ENCODE assay signal across 32 cellular contexts in the genomic region with DNA sequence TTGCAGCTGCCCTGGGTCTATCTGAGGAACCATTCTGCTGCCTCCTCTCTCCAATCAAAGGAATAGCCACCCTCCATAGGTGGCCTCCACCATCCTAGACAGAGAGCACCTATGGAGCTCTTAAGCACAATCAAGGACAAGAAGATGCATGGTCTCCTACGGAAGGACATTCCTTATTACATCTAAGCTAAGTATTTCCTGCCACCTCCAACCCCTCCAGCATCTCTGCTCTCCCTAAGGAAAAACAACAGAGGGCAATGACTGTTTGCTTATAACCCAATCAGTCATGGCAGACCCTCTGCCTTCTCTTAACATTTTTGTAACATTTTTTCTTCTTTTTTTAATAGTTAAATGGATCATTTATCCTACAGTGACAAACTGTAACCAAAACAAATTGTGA. TPM values are rescaled to one million over a fixed set of nuclear protein-coding genes. Genes with fewer than 3 reads are reported as not detected.
"Had no signal": no experiment of that assay in that cellular context is flagged by ENCODE, and none has a peak within 500 bp of the region (broad histone marks: within the 10 kb centered on the region; RNA-seq: fewer than 3 reads in every experiment).

No MANE protein-coding gene starts in this region.

- H2AFZ ChIP-seq: neural progenitor cell, parathyroid adenoma had no signal

- H3K9me3 ChIP-seq: colonic mucosa, esophagus squamous epithelium, lower lobe of right lung, mucosa of descending colon, prostate gland, spleen, thoracic aorta, tibial nerve, vagina had no signal

- H3K4me3 ChIP-seq: colonic mucosa, esophagus squamous epithelium, lower lobe of right lung, mucosa of descending colon, neural progenitor cell, prostate gland, skin epidermis, spleen, thoracic aorta, tibial nerve, vagina had no signal

- H3K9ac ChIP-seq: neural progenitor cell, parathyroid adenoma had no signal

- FAIRE-seq: keratinocyte had no signal

- H3K27me3 Mint-ChIP-seq: dendritic cell treated with granulocyte-macrophage colony-stimulating factor and Interleukin-4, amounts not matched to agents 40 ng/mL and 50 ng/mL, for 4 days; memory B cell; natural killer cell treated with Interleukin-12 subunit alpha and Interleukin-12 subunit beta and Interleukin-15 and Interleukin-18, amount 100 ng/mL, for 72 hours; stimulated activated memory B cell treated with anti-CD40 and anti-IgM and Interleukin-4, amounts not matched to agents 10 μg/mL and 1 μg/mL and 100 μg/mL, for 72 hours; stimulated activated naive CD8-positive, alpha-beta T cell treated with anti-CD3 and anti-CD28 coated beads, Interleukin-15, Interleukin-2, amounts not matched to agents 100 ng/mL and 50 ng/mL, for 24 hours had no signal

- H3K27me3 ChIP-seq: colonic mucosa, esophagus squamous epithelium, neural progenitor cell, spleen, tibial nerve, vagina had no signal

- DNase-seq: effector memory CD4-positive, alpha-beta T cell; erythroblast; esophagus squamous epithelium; foreskin melanocyte; glutamatergic neuron; hypothalamus; immature natural killer cell; left ventricle myocardium superior; lower lobe of right lung; naive B cell; right cardiac atrium; spleen; stimulated activated CD4-positive, alpha-beta T cell treated with anti-CD3 and anti-CD28 coated beads, Interleukin-4, amount 100 ng/mL, for 4 hours had no signal

- H3K9me3 Mint-ChIP-seq: dendritic cell treated with granulocyte-macrophage colony-stimulating factor and Interleukin-4, amounts not matched to agents 40 ng/mL and 50 ng/mL, for 4 days; immature natural killer cell; memory B cell; mesothelial cell of epicardium; naive B cell; natural killer cell treated with Interleukin-12 subunit alpha and Interleukin-12 subunit beta and Interleukin-15 and Interleukin-18, amount 100 ng/mL, for 72 hours; neural progenitor cell; stimulated activated memory B cell treated with anti-CD40 and anti-IgM and Interleukin-4, amounts not matched to agents 10 μg/mL and 1 μg/mL and 100 μg/mL, for 72 hours; stimulated activated naive CD8-positive, alpha-beta T cell treated with anti-CD3 and anti-CD28 coated beads, Interleukin-15, Interleukin-2, amounts not matched to agents 100 ng/mL and 50 ng/mL, for 24 hours had no signal

- H3K4me1 ChIP-seq: esophagus squamous epithelium, lower lobe of right lung, parathyroid adenoma, prostate gland, spleen, tibial nerve, vagina had no signal

- ATAC-seq: left ventricle myocardium superior; lower lobe of right lung; natural killer cell treated with Interleukin-12 subunit alpha and Interleukin-12 subunit beta and Interleukin-15 and Interleukin-18, amount 100 ng/mL, for 72 hours; right cardiac atrium; stimulated activated memory B cell treated with anti-CD40 and anti-IgM and Interleukin-4, amounts not matched to agents 10 μg/mL and 1 μg/mL and 100 μg/mL, for 72 hours had no signal

- H3K79me2 ChIP-seq: parathyroid adenoma had no signal

- H3K4me3 Mint-ChIP-seq: dendritic cell treated with granulocyte-macrophage colony-stimulating factor and Interleukin-4, amounts not matched to agents 40 ng/mL and 50 ng/mL, for 4 days; immature natural killer cell; memory B cell; mesothelial cell of epicardium; natural killer cell treated with Interleukin-12 subunit alpha and Interleukin-12 subunit beta and Interleukin-15 and Interleukin-18, amount 100 ng/mL, for 72 hours; neural progenitor cell; stimulated activated memory B cell treated with anti-CD40 and anti-IgM and Interleukin-4, amounts not matched to agents 10 μg/mL and 1 μg/mL and 100 μg/mL, for 72 hours; stimulated activated naive CD8-positive, alpha-beta T cell treated with anti-CD3 and anti-CD28 coated beads, Interleukin-15, Interleukin-2, amounts not matched to agents 100 ng/mL and 50 ng/mL, for 24 hours had no signal

- H3K27ac ChIP-seq: esophagus squamous epithelium, lower lobe of right lung, neural progenitor cell, parathyroid adenoma, prostate gland, skin epidermis, spleen, thoracic aorta, tibial nerve, vagina had no signal

- H3K36me3 ChIP-seq: colonic mucosa, esophagus squamous epithelium, lower lobe of right lung, neural progenitor cell, prostate gland, spleen, thoracic aorta, tibial nerve, vagina had no signal

- H3K4me1 Mint-ChIP-seq: immature natural killer cell; memory B cell; mesothelial cell of epicardium; naive B cell; stimulated activated memory B cell treated with anti-CD40 and anti-IgM and Interleukin-4, amounts not matched to agents 10 μg/mL and 1 μg/mL and 100 μg/mL, for 72 hours had no signal

- H3K36me3 Mint-ChIP-seq: immature natural killer cell; memory B cell; mesothelial cell of epicardium; naive B cell; natural killer cell treated with Interleukin-12 subunit alpha and Interleukin-12 subunit beta and Interleukin-15 and Interleukin-18, amount 100 ng/mL, for 72 hours; neural progenitor cell; stimulated activated memory B cell treated with anti-CD40 and anti-IgM and Interleukin-4, amounts not matched to agents 10 μg/mL and 1 μg/mL and 100 μg/mL, for 72 hours had no signal

- H3K4me2 ChIP-seq: neural progenitor cell had no signal

- H3K27ac Mint-ChIP-seq: dendritic cell treated with granulocyte-macrophage colony-stimulating factor and Interleukin-4, amounts not matched to agents 40 ng/mL and 50 ng/mL, for 4 days; immature natural killer cell; memory B cell; mesothelial cell of epicardium; natural killer cell treated with Interleukin-12 subunit alpha and Interleukin-12 subunit beta and Interleukin-15 and Interleukin-18, amount 100 ng/mL, for 72 hours; neural progenitor cell; stimulated activated memory B cell treated with anti-CD40 and anti-IgM and Interleukin-4, amounts not matched to agents 10 μg/mL and 1 μg/mL and 100 μg/mL, for 72 hours; stimulated activated naive CD8-positive, alpha-beta T cell treated with anti-CD3 and anti-CD28 coated beads, Interleukin-15, Interleukin-2, amounts not matched to agents 100 ng/mL and 50 ng/mL, for 24 hours had no signal

RNA-seq across cellular contexts. Expression of gene OR6J1, which starts 14.8 kb away (rescaled TPM):
- total RNA-seq: chondrocyte; colonic mucosa; esophagus squamous epithelium; left ventricle myocardium superior; lower lobe of right lung; mesothelial cell of epicardium; mucosa of descending colon; natural killer cell treated with Interleukin-12 subunit alpha and Interleukin-12 subunit beta and Interleukin-15 and Interleukin-18, amount 100 ng/mL, for 72 hours; osteoblast; prostate gland; right cardiac atrium; spleen; thoracic aorta; tibial nerve; ureter; vagina had no signal
- polyA plus RNA-seq: immature natural killer cell, keratinocyte, right cardiac atrium, spleen had no signal
